In genomic region chr11:118908931-118909618, GRCh38 we compare ENCODE assay signal across 8 cellular contexts. TPM values are rescaled to one million over a fixed set of nuclear protein-coding genes. Genes with fewer than 3 reads are reported as not detected.
DNase-seq lines count a peak whose midpoint lies in the region; ATAC-seq and TF ChIP-seq lines count a peak whose summit lies in the region.

No MANE protein-coding gene starts in this region.

- POLR2A ChIA-PET in activated CD8-positive, alpha-beta T cell treated with anti-CD3 and anti-CD28 coated beads, Interleukin-2, amount 10 ng/mL, durations not matched to agents 7 days and 5 days (lab: Charles Lee): interaction anchor here (0.6 to 5.9 kb wide), 5 partner anchors 14 to 119 kb away, joined by 3 to 46 read pairs (median 9); partner anchors contain the start of genes BCL9L and DDX6

- H3K9me3 Mint-ChIP-seq in HFFc6: no peaks in the 10 kb centered on the region
- H3K9me3 Mint-ChIP-seq in activated CD8-positive, alpha-beta T cell treated with anti-CD3 and anti-CD28 coated beads, Interleukin-2, amount 10 ng/mL, durations not matched to agents 7 days and 5 days (ENCODE audit: insufficient read depth): no peaks in the 10 kb centered on the region

- CTCF ChIA-PET in activated CD8-positive, alpha-beta T cell treated with anti-CD3 and anti-CD28 coated beads, Interleukin-2, amount 10 ng/mL, durations not matched to agents 7 days and 5 days (lab: Charles Lee): interaction anchor here (1.1 to 2.0 kb wide), 7 partner anchors 30 to 118 kb away, joined by 3 to 8 read pairs (median 3); partner anchors contain the start of genes DDX6 and UPK2

- H3K27ac ChIP-seq in gastroesophageal sphincter: peak overlapping the region; percentile 90 to 98 (median 95)

- H3K36me3 ChIP-seq in gastroesophageal sphincter: peaks cover 0 to 45% of the 10 kb centered on the region in 2 donors
- peaks cover 6% of the 10 kb centered on the region for H3K36me3 ChIP-seq in neuron (ENCODE audit: insufficient read depth, low read length)

- H3K4me1 Mint-ChIP-seq in HFFc6 (ENCODE audit: low read depth): peaks cover 70% of the 10 kb centered on the region
- H3K4me1 Mint-ChIP-seq in activated CD8-positive, alpha-beta T cell treated with anti-CD3 and anti-CD28 coated beads, Interleukin-2, amount 10 ng/mL, durations not matched to agents 7 days and 5 days (ENCODE audit: low read depth): peaks cover 63% of the 10 kb centered on the region

- H2AFZ ChIP-seq in neuron (ENCODE audit: low read depth, low read length): peak overlapping the region; percentile 8

- H3K9me3 ChIP-seq in gastroesophageal sphincter (no peaks in the 10 kb centered on the region), neuron (ENCODE audit: low read length) (no peaks in the 10 kb centered on the region)

- H3K4me1 ChIP-seq in gastroesophageal sphincter (peaks cover 23 to 84% (median 59%) of the 10 kb centered on the region in 3 donors), neuron (ENCODE audit: insufficient read depth, low read length) (peaks cover 48% of the 10 kb centered on the region)

- 0% methylated on average over 2 of the region's 17 CpGs; no CpG with 5 or more reads in 1 of the 2 donors for WGBS in gastroesophageal sphincter (ENCODE audit: low coverage in 1 of 2), 2 donors

- peak; percentile 56 for TF ChIP-seq POLR2A in gastroesophageal sphincter (IDR thresholded peaks at IDR 0.05)

- H3K4me3 ChIP-seq in gastroesophageal sphincter (peak overlapping the region; percentile 31 to 52), neuron (ENCODE audit: low read length) (peak overlapping the region; percentile 2)

- H3K27me3 Mint-ChIP-seq in HFFc6 (ENCODE audit: insufficient read depth): no peaks in the 10 kb centered on the region; the same call in none of the 2 replicates
- no peaks in the 10 kb centered on the region for H3K27me3 Mint-ChIP-seq in activated CD8-positive, alpha-beta T cell treated with anti-CD3 and anti-CD28 coated beads, Interleukin-2, amount 10 ng/mL, durations not matched to agents 7 days and 5 days (ENCODE audit: low read depth)

- peaks cover 11% of the 10 kb centered on the region; the same call in 1 of the 2 replicates for H3K36me3 Mint-ChIP-seq in HFFc6 (ENCODE audit: low read depth)
- peaks cover 33% of the 10 kb centered on the region for H3K36me3 Mint-ChIP-seq in activated CD8-positive, alpha-beta T cell treated with anti-CD3 and anti-CD28 coated beads, Interleukin-2, amount 10 ng/mL, durations not matched to agents 7 days and 5 days (ENCODE audit: low read depth)

- peak overlapping the region; percentile 95 for H3K27ac Mint-ChIP-seq in HFFc6
- peak overlapping the region; percentile 77 for H3K27ac Mint-ChIP-seq in activated CD8-positive, alpha-beta T cell treated with anti-CD3 and anti-CD28 coated beads, Interleukin-2, amount 10 ng/mL, durations not matched to agents 7 days and 5 days

- no peak for TF ChIP-seq EP300 in gastroesophageal sphincter (IDR thresholded peaks at IDR 0.05)

- TF ChIP-seq CTCF in HFFc6 (IDR thresholded peaks at IDR 0.05): no peak
- TF ChIP-seq CTCF in gastroesophageal sphincter (IDR thresholded peaks at IDR 0.05): no peak

- DNase-seq in AG08396 (ENCODE audit: low spot score) (peak; percentile 79), HFFc6 (peak; percentile 81), Kasumi-1 (lab: John Stamatoyannopoulos, UW) (no peak)
- no peak for DNase-seq in activated CD8-positive, alpha-beta T cell treated with anti-CD3 and anti-CD28 coated beads, Interleukin-2, amount 10 ng/mL, durations not matched to agents 7 days and 5 days
- no peak for DNase-seq in effector CD4-positive, alpha-beta T cell

- ATAC-seq in activated CD8-positive, alpha-beta T cell treated with anti-CD3 and anti-CD28 coated beads, Interleukin-2, amount 10 ng/mL, durations not matched to agents 7 days and 5 days: no peak
- peak; percentile 63 for ATAC-seq in gastroesophageal sphincter
- ATAC-seq in HG03439 (IDR thresholded peaks at IDR 0.05; ENCODE audit: unreplicated experiment): no peak

- peak overlapping the region; percentile 73 for H3K4me3 Mint-ChIP-seq in HFFc6
- H3K4me3 Mint-ChIP-seq in activated CD8-positive, alpha-beta T cell treated with anti-CD3 and anti-CD28 coated beads, Interleukin-2, amount 10 ng/mL, durations not matched to agents 7 days and 5 days: peak overlapping the region; percentile 13

- H3K27me3 ChIP-seq in gastroesophageal sphincter (no peaks in the 10 kb centered on the region), neuron (ENCODE audit: insufficient read depth, low read length) (no peaks in the 10 kb centered on the region)

RNA-seq across cellular contexts. Expression of gene BCL9L, which starts 16.7 kb away (rescaled TPM):
- total RNA-seq in HFFc6 (2021; fragmentation: NEBNext Ultra II Directional; extraction: Animal tissue kit (Norgen Biotek cat#: 25700)): 100 to 1,000 TPM; 120 to 135 (median 127) TPM
- total RNA-seq in activated CD8-positive, alpha-beta T cell treated with anti-CD3 and anti-CD28 coated beads, Interleukin-2, amount 10 ng/mL, durations not matched to agents 7 days and 5 days: 10 to 100 TPM; 70.0 to 70.6 TPM
- total RNA-seq in gastroesophageal sphincter: 10 to 100 TPM; 24.6 to 66.2 (median 30.8) TPM

RNA-seq across cellular contexts. Expression of gene CXCR5, which starts 25.4 kb away (rescaled TPM):
- under 1 TPM in 1 of 6 experiments, not detected in 5; 0.06 TPM for total RNA-seq in HFFc6 (2021; fragmentation: NEBNext Ultra II Directional; extraction: Animal tissue kit (Norgen Biotek cat#: 25700))
- total RNA-seq in activated CD8-positive, alpha-beta T cell treated with anti-CD3 and anti-CD28 coated beads, Interleukin-2, amount 10 ng/mL, durations not matched to agents 7 days and 5 days: under 1 TPM; 0.08 to 0.18 TPM
- under 1 TPM in 1 of 4 donors, not detected in 3; 0.08 TPM for total RNA-seq in gastroesophageal sphincter

RNA-seq across cellular contexts. Expression of gene UPK2, which starts 47.0 kb away (rescaled TPM):
- under 1 TPM in 4 of 6 experiments, not detected in 2; 0.19 to 0.83 (median 0.29) TPM for total RNA-seq in HFFc6 (2021; fragmentation: NEBNext Ultra II Directional; extraction: Animal tissue kit (Norgen Biotek cat#: 25700))
- total RNA-seq in activated CD8-positive, alpha-beta T cell treated with anti-CD3 and anti-CD28 coated beads, Interleukin-2, amount 10 ng/mL, durations not matched to agents 7 days and 5 days: not detected
- not detected for total RNA-seq in gastroesophageal sphincter

Comparison
In these comparisons a context has a peak if more than half of its experiments do, and no peak if none do; other contexts are left out.
1. DNase-seq: peak in AG08396 (single experiment) and HFFc6 (single experiment); none in activated CD8-positive, alpha-beta T cell treated with anti-CD3 and anti-CD28 coated beads, Interleukin-2, amount 10 ng/mL, durations not matched to agents 7 days and 5 days (single experiment), effector CD4-positive, alpha-beta T cell (single experiment) and Kasumi-1 (0 of 2).